Comparison of ENCODE assay signal across 2 cellular contexts in the genomic region with DNA sequence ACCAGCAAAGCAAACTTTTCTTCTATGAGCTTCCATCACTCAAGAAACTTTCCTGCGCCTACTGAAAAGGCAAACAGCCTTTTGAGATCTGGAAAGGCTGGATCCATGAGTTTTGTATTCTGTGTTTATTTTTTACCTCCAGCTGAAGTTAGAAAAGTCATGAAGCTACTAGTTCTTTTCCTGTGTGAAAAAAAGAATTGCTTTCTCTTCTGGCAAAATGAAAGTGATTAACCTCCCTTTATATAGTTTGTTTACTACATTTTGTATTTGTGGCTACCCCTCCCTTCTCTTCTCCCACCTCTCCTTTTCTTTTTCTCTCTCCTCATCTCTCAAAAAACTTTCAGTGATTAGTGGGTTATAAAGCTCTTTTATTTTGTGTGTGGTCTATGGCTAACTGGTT.
TF ChIP-seq lines count a peak whose summit lies in the region.

No MANE protein-coding gene starts in this region.

TF ChIP-seq in IMR-90, 13 proteins besides CTCF, POLR2A, EP300 and RAD21:
- TF ChIP-seq RCOR1 (IDR thresholded peaks at IDR 0.05; ENCODE audit: insufficient replicate concordance, low read length) (no peak), RFX5 (IDR thresholded peaks at IDR 0.05; ENCODE audit: low read depth, low read length) (no peak)

TF ChIP-seq in endothelial cell of umbilical vein, 7 proteins besides CTCF, POLR2A, EP300 and RAD21:
- TF ChIP-seq JUN (IDR thresholded peaks at IDR 0.05; ENCODE audit: borderline replicate concordance, insufficient read depth, insufficient read length, low read depth), result no peak
- TF ChIP-seq POLR2AphosphoS5 (IDR thresholded peaks at IDR 0.05; ENCODE audit: insufficient read depth, low read depth, low read length), result no peak
- no peak for TF ChIP-seq GATA2 (IDR thresholded peaks at IDR 0.05; ENCODE audit: insufficient read depth, insufficient read length, low read depth, low read length)
- TF ChIP-seq FOS (IDR thresholded peaks at IDR 0.05; ENCODE audit: borderline replicate concordance, insufficient read depth, low read length), result no peak
- TF ChIP-seq, protein P1, sequence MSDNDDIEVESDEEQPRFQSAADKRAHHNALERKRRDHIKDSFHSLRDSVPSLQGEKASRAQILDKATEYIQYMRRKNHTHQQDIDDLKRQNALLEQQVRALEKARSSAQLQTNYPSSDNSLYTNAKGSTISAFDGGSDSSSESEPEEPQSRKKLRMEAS (IDR thresholded peaks at IDR 0.05; ENCODE audit: insufficient read depth, insufficient read length), result no peak
- no peak for TF ChIP-seq MYC (IDR thresholded peaks at IDR 0.05; ENCODE audit: low read depth, low read length)
- TF ChIP-seq EZH2 (IDR thresholded peaks at IDR 0.05; ENCODE audit: borderline replicate concordance, low read depth, low read length, severe bottlenecking), result no peak
